ENCODE assay signal across 8 cellular contexts in genomic region chr5:126777257-126777973, GRCh38. TPM values are rescaled to one million over a fixed set of nuclear protein-coding genes. Genes with fewer than 3 reads are reported as not detected.
A peak's percentile ranks its signal among the peaks of the same experiment; 100 is the strongest.
DNase-seq lines count a peak whose midpoint lies in the region; ATAC-seq and TF ChIP-seq lines count a peak whose summit lies in the region.

No MANE protein-coding gene starts in this region.

- H3K9ac ChIP-seq in DND-41 (ENCODE audit: low read depth, low read length) = peak overlapping the region; percentile 100
- peak overlapping the region; percentile 84 for H3K9ac ChIP-seq in GM23248

- H3K27ac ChIP-seq in DND-41 (ENCODE audit: low read length) = peak overlapping the region; percentile 98
- H3K27ac ChIP-seq in GM23248 = peak overlapping the region; percentile 62
- peak overlapping the region; percentile 96 for H3K27ac ChIP-seq in ectodermal cell (ENCODE audit: insufficient read depth, low read depth, low read length, poor library complexity, severe bottlenecking)

- H3K4me2 ChIP-seq in DND-41 (ENCODE audit: insufficient read depth, low read length) = peak overlapping the region; percentile 60
- H3K4me2 ChIP-seq in GM23248 (ENCODE audit: unreplicated experiment) = peak overlapping the region; percentile 90

- peaks cover 17% of the 10 kb centered on the region for H3F3A ChIP-seq in GM23248 (ENCODE audit: insufficient read depth)

- in situ Hi-C loops in GM23248 (cut with MboI) = loop anchor here (25.0 kb wide), 1 partner anchor 440 kb away; no protein-coding TSS in a partner anchor

- ATAC-seq in DND-41 (ENCODE audit: insufficient read depth, low read depth) = peak; percentile 8
- ATAC-seq in HG02981 (IDR thresholded peaks at IDR 0.05; ENCODE audit: unreplicated experiment) = no peak

- peak overlapping the region; percentile 74 to 78 for H3K4me3 ChIP-seq in DND-41 (ENCODE audit: low read depth in 1 of 2, low read length in 2 of 2)
- H3K4me3 ChIP-seq in GM23248 = peak overlapping the region; percentile 86
- H3K4me3 ChIP-seq in ectodermal cell (ENCODE audit: insufficient read depth, low read depth, low read length) = peak overlapping the region; percentile 99

- no peaks in the 10 kb centered on the region for H3K9me2 ChIP-seq in GM23248 (ENCODE audit: insufficient read depth)

- peaks cover 43% of the 10 kb centered on the region for H3K36me3 ChIP-seq in DND-41 (ENCODE audit: insufficient read depth, low read length)
- H3K36me3 ChIP-seq in GM23248 (ENCODE audit: low read depth) = no peaks in the 10 kb centered on the region
- H3K36me3 ChIP-seq in ectodermal cell (ENCODE audit: control insufficient read depth, insufficient read depth, low read length) = no peaks in the 10 kb centered on the region

- no peaks in the 10 kb centered on the region for H3K9me3 ChIP-seq in DND-41 (ENCODE audit: insufficient read depth, low read length, severe bottlenecking)
- H3K9me3 ChIP-seq in GM23248 (ENCODE audit: low read depth) = no peaks in the 10 kb centered on the region
- H3K9me3 ChIP-seq in ectodermal cell (ENCODE audit: control insufficient read depth, low read length) = no peaks in the 10 kb centered on the region

- no peaks in the 10 kb centered on the region for H3K27me3 ChIP-seq in DND-41 (ENCODE audit: insufficient read depth, low read length, poor library complexity)
- no peaks in the 10 kb centered on the region for H3K27me3 ChIP-seq in GM23248 (replicated peaks; ENCODE audit: insufficient read depth)
- H3K27me3 ChIP-seq in ectodermal cell (ENCODE audit: control insufficient read depth, insufficient read depth, low read length, poor library complexity, severe bottlenecking) = no peaks in the 10 kb centered on the region

- H3K79me2 ChIP-seq in DND-41 (ENCODE audit: insufficient read depth, low read length) (peaks cover 62% of the 10 kb centered on the region), GM23248 (ENCODE audit: insufficient read depth) (peaks cover 41% of the 10 kb centered on the region)

- H3K4me1 ChIP-seq in DND-41 (ENCODE audit: insufficient read depth, low read length) = peaks cover 46% of the 10 kb centered on the region
- peaks cover 9% of the 10 kb centered on the region for H3K4me1 ChIP-seq in GM23248 (ENCODE audit: insufficient read depth)
- peaks cover 8% of the 10 kb centered on the region for H3K4me1 ChIP-seq in ectodermal cell (ENCODE audit: control insufficient read depth, insufficient read depth, low read length)

- peaks cover 40% of the 10 kb centered on the region for H4K20me1 ChIP-seq in DND-41 (ENCODE audit: insufficient read depth, low read length)
- H4K20me1 ChIP-seq in GM23248 (ENCODE audit: insufficient read depth) = no peaks in the 10 kb centered on the region

- H2AFZ ChIP-seq in DND-41 (ENCODE audit: low read depth, low read length) (peak overlapping the region; percentile 70), GM23248 (peak overlapping the region; percentile 96)

- peak; percentile 61 for DNase-seq in DND-41
- peak; percentile 82 for DNase-seq in GM23248
- DNase-seq in NCI-H1092 treated with DMSO at 0.1 percent for 48 hours (lab: John Stamatoyannopoulos, UW) = peak; percentile 26
- peak; percentile 47 to 52 for DNase-seq in activated CD4-positive, alpha-beta T cell treated with anti-CD3 and anti-CD28 coated beads, Interleukin-2, amount 50 U/mL, for 48 hours
- DNase-seq in medulla oblongata (ENCODE audit: extremely low spot score) = peak; percentile 43
- DNase-seq in stimulated activated CD4-positive, alpha-beta T cell treated with anti-CD3 and anti-CD28 coated beads, TNF-alpha, amount 100 ng/mL, for 1 hour (ENCODE audit: low read depth in 3 of 3, low spot score in 1 of 3) = peak in 2 of 3 donors; percentile 32 to 41

- peak; percentile 34 for TF ChIP-seq CTCF in DND-41 (IDR thresholded peaks at IDR 0.05; ENCODE audit: borderline replicate concordance, extremely low read depth, low read length, poor library complexity, severe bottlenecking)

- 1 to 2% methylated on average over 77 to 92 of the region's 93 CpGs for WGBS in GM23248 (ENCODE audit: low coverage in 1 of 2, low lambda C conversion rate in 2 of 2, missing lambda C conversion rate in 2 of 2), 2 experiments
- 0% methylated on average over 93 of the region's 93 CpGs for WGBS in ectodermal cell, 2 experiments

RNA-seq across cellular contexts. Expression of gene LMNB1, which starts 0.5 kb away (rescaled TPM):
- 27.3 and 44.1 TPM in 2 replicates for total RNA-seq in GM23248 (2014; rRNA removed; shearing (Covaris generic))
- 2.9 and 4.3 TPM in 2 replicates for polyA plus RNA-seq in GM23248 (2016; fragmentation: Nextera tagmentation; extraction: Ambion mirVana)
- polyA plus RNA-seq in ectodermal cell (2013, experiment 1 of 4) = 281 TPM
- 266 TPM for polyA plus RNA-seq in ectodermal cell (2013, experiment 2 of 4)
- polyA plus RNA-seq in ectodermal cell (2013, experiment 3 of 4) = 196 TPM
- polyA plus RNA-seq in ectodermal cell (2013, experiment 4 of 4) = 203 TPM

Comparison
In these comparisons a context has a peak if more than half of its experiments do, and no peak if none do; other contexts are left out.
1. DNase-seq: peak in every context shown above with its lines; median percentile 82 in GM23248; 61 in DND-41; 50 in activated CD4-positive, alpha-beta T cell treated with anti-CD3 and anti-CD28 coated beads, Interleukin-2, amount 50 U/mL, for 48 hours; 43 in medulla oblongata; 36 in stimulated activated CD4-positive, alpha-beta T cell treated with anti-CD3 and anti-CD28 coated beads, TNF-alpha, amount 100 ng/mL, for 1 hour; 26 in NCI-H1092 treated with DMSO at 0.1 percent for 48 hours.